ENCODE assay signal across 1 cellular context in genomic region chr14:68409355-68409754, GRCh38.
TF ChIP-seq lines count a peak whose summit lies in the region.

No MANE protein-coding gene starts in this region.

TF ChIP-seq in GM23338, 12 proteins besides CTCF, POLR2A, EP300 and RAD21 (continued from another document):
- TF ChIP-seq, protein P1, sequence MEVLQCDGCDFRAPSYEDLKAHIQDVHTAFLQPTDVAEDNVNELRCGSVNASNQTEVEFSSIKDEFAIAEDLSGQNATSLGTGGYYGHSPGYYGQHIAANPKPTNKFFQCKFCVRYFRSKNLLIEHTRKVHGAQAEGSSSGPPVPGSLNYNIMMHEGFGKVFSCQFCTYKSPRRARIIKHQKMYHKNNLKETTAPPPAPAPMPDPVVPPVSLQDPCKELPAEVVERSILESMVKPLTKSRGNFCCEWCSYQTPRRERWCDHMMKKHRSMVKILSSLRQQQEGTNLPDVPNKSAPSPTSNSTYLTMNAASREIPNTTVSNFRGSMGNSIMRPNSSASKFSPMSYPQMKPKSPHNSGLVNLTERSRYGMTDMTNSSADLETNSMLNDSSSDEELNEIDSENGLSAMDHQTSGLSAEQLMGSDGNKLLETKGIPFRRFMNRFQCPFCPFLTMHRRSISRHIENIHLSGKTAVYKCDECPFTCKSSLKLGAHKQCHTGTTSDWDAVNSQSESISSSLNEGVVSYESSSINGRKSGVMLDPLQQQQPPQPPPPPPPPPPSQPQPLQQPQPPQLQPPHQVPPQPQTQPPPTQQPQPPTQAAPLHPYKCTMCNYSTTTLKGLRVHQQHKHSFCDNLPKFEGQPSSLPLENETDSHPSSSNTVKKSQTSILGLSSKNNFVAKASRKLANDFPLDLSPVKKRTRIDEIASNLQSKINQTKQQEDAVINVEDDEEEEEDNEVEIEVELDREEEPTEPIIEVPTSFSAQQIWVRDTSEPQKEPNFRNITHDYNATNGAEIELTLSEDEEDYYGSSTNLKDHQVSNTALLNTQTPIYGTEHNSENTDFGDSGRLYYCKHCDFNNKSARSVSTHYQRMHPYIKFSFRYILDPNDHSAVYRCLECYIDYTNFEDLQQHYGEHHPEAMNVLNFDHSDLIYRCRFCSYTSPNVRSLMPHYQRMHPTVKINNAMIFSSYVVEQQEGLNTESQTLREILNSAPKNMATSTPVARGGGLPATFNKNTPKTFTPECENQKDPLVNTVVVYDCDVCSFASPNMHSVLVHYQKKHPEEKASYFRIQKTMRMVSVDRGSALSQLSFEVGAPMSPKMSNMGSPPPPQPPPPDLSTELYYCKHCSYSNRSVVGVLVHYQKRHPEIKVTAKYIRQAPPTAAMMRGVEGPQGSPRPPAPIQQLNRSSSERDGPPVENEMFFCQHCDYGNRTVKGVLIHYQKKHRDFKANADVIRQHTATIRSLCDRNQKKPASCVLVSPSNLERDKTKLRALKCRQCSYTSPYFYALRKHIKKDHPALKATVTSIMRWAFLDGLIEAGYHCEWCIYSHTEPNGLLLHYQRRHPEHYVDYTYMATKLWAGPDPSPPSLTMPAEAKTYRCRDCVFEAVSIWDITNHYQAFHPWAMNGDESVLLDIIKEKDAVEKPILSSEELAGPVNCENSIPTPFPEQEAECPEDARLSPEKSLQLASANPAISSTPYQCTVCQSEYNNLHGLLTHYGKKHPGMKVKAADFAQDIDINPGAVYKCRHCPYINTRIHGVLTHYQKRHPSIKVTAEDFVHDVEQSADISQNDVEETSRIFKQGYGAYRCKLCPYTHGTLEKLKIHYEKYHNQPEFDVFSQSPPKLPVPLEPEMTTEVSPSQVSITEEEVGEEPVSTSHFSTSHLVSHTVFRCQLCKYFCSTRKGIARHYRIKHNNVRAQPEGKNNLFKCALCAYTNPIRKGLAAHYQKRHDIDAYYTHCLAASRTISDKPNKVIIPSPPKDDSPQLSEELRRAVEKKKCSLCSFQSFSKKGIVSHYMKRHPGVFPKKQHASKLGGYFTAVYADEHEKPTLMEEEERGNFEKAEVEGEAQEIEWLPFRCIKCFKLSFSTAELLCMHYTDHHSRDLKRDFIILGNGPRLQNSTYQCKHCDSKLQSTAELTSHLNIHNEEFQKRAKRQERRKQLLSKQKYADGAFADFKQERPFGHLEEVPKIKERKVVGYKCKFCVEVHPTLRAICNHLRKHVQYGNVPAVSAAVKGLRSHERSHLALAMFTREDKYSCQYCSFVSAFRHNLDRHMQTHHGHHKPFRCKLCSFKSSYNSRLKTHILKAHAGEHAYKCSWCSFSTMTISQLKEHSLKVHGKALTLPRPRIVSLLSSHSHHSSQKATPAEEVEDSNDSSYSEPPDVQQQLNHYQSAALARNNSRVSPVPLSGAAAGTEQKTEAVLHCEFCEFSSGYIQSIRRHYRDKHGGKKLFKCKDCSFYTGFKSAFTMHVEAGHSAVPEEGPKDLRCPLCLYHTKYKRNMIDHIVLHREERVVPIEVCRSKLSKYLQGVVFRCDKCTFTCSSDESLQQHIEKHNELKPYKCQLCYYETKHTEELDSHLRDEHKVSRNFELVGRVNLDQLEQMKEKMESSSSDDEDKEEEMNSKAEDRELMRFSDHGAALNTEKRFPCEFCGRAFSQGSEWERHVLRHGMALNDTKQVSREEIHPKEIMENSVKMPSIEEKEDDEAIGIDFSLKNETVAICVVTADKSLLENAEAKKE (CRISPR knock-in tag; IDR thresholded peaks at IDR 0.05): no peak
- TF ChIP-seq ZNF114 (CRISPR knock-in tag; IDR thresholded peaks at IDR 0.05) (no peak), POLR2AphosphoS5 (IDR thresholded peaks at IDR 0.05; ENCODE audit: low read depth) (no peak), JUNB (IDR thresholded peaks at IDR 0.05; ENCODE audit: unreplicated experiment) (no peak)
- TF ChIP-seq, protein P2, sequence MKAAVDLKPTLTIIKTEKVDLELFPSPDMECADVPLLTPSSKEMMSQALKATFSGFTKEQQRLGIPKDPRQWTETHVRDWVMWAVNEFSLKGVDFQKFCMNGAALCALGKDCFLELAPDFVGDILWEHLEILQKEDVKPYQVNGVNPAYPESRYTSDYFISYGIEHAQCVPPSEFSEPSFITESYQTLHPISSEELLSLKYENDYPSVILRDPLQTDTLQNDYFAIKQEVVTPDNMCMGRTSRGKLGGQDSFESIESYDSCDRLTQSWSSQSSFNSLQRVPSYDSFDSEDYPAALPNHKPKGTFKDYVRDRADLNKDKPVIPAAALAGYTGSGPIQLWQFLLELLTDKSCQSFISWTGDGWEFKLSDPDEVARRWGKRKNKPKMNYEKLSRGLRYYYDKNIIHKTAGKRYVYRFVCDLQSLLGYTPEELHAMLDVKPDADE (IDR thresholded peaks at IDR 0.05): no peak
